Comparison of ENCODE assay signal across 1 cellular context in genomic region chr6:31729515-31729978, GRCh38.
TF ChIP-seq lines count a peak whose summit lies in the region.

No MANE protein-coding gene starts in this region.

TF ChIP-seq in HepG2, 621 proteins besides CTCF, POLR2A, EP300 and RAD21 (continued from another document and continues in another):
- TF ChIP-seq ZNF879 (CRISPR knock-in tag; IDR thresholded peaks at IDR 0.05) (no peak), ZNF263 (CRISPR knock-in tag; IDR thresholded peaks at IDR 0.05) (peak; percentile 42; the same call in 1 of the 2 replicates), RARA (CRISPR knock-in tag; IDR thresholded peaks at IDR 0.05) (peak; percentile 7; the same call in 1 of the 2 replicates), NR2F6 (IDR thresholded peaks at IDR 0.05) (0 out of 2 replicates have a peak, but pooled peaks have one; percentile 38), NR2F6 (CRISPR knock-in tag; IDR thresholded peaks at IDR 0.05) (peak; percentile 33), ZNF737 (CRISPR knock-in tag; IDR thresholded peaks at IDR 0.05; ENCODE audit: borderline replicate concordance) (no peak), SMAD9 (CRISPR knock-in tag; IDR thresholded peaks at IDR 0.05) (peak; percentile 52; the same call in 1 of the 2 replicates), ZNF430 (CRISPR knock-in tag; IDR thresholded peaks at IDR 0.05) (peak; percentile 77), HINFP (CRISPR knock-in tag; IDR thresholded peaks at IDR 0.05; ENCODE audit: low read depth) (no peak; the same call in 1 of the 2 replicates), ZNF562 (CRISPR knock-in tag; IDR thresholded peaks at IDR 0.05; ENCODE audit: borderline replicate concordance) (no peak), ZSCAN30 (CRISPR knock-in tag; IDR thresholded peaks at IDR 0.05) (no peak), ZNF180 (CRISPR knock-in tag; IDR thresholded peaks at IDR 0.05; ENCODE audit: borderline replicate concordance, low read depth) (no peak), SRSF9 (IDR thresholded peaks at IDR 0.05; ENCODE audit: borderline replicate concordance, insufficient read depth, low read depth, low read length, poor library complexity, severe bottlenecking) (no peak), SYNCRIP (IDR thresholded peaks at IDR 0.05; ENCODE audit: insufficient read depth, low read depth, low read length) (no peak), MEF2D (CRISPR knock-in tag; IDR thresholded peaks at IDR 0.05) (0 out of 2 replicates have a peak, but pooled peaks have one; percentile 11), ZNF704 (CRISPR knock-in tag; IDR thresholded peaks at IDR 0.05; ENCODE audit: borderline replicate concordance) (no peak), SATB2 (CRISPR knock-in tag; IDR thresholded peaks at IDR 0.05) (0 out of 2 replicates have a peak, but pooled peaks have one; percentile 20), ISX (CRISPR knock-in tag; conservative IDR thresholded peaks at IDR 0.05) (no peak), IKZF4 (CRISPR knock-in tag; IDR thresholded peaks at IDR 0.05; ENCODE audit: borderline replicate concordance, low read depth, not compliant biosample characterization) (no peak), HDAC2 (CRISPR knock-in tag; IDR thresholded peaks at IDR 0.05) (peak; percentile 58; the same call in 1 of the 2 replicates), ZNF713 (CRISPR knock-in tag; IDR thresholded peaks at IDR 0.05) (no peak), NPAS2 (CRISPR knock-in tag; IDR thresholded peaks at IDR 0.05; ENCODE audit: borderline replicate concordance) (no peak), ZNF331 (CRISPR knock-in tag; IDR thresholded peaks at IDR 0.05) (no peak; the same call in 1 of the 2 replicates), HNF1A (IDR thresholded peaks at IDR 0.05; ENCODE audit: low read depth) (no peak; the same call in 1 of the 2 replicates), HNF1A (CRISPR knock-in tag; IDR thresholded peaks at IDR 0.05; ENCODE audit: borderline replicate concordance) (peak; percentile 14; the same call in 1 of the 2 replicates), ZFP36 (IDR thresholded peaks at IDR 0.05; ENCODE audit: borderline replicate concordance, low read depth, low read length, partially characterized antibody) (peak; percentile 15), MYC (CRISPR knock-in tag; IDR thresholded peaks at IDR 0.05; ENCODE audit: borderline replicate concordance) (peak; percentile 72), ZNF558 (CRISPR knock-in tag; IDR thresholded peaks at IDR 0.05; ENCODE audit: borderline replicate concordance) (no peak), HMG20A (CRISPR knock-in tag; IDR thresholded peaks at IDR 0.05; ENCODE audit: borderline replicate concordance) (no peak), NFE2 (CRISPR knock-in tag; IDR thresholded peaks at IDR 0.05) (no peak), KLF13 (CRISPR knock-in tag; IDR thresholded peaks at IDR 0.05) (peak; percentile 76; the same call in 1 of the 2 replicates), BORCS8-MEF2B (CRISPR knock-in tag; IDR thresholded peaks at IDR 0.05) (no peak; the same call in 1 of the 2 replicates), ZNF367 (CRISPR knock-in tag; IDR thresholded peaks at IDR 0.05; ENCODE audit: borderline replicate concordance) (no peak; the same call in 1 of the 2 replicates), ZNF589 (CRISPR knock-in tag; conservative IDR thresholded peaks at IDR 0.05) (no peak), BCLAF1 (IDR thresholded peaks at IDR 0.05) (no peak), EEA1 (CRISPR knock-in tag; IDR thresholded peaks at IDR 0.05; ENCODE audit: borderline replicate concordance) (no peak), TARDBP (CRISPR knock-in tag; IDR thresholded peaks at IDR 0.05) (peak; percentile 23; the same call in 1 of the 2 replicates), MLXIP (CRISPR knock-in tag; IDR thresholded peaks at IDR 0.05; ENCODE audit: borderline replicate concordance) (peak; percentile 53; the same call in 1 of the 2 replicates), ZNF337 (CRISPR knock-in tag; IDR thresholded peaks at IDR 0.05; ENCODE audit: borderline replicate concordance, low read depth) (peak; percentile 37; the same call in 1 of the 2 replicates)
- TF ChIP-seq, protein P1, sequence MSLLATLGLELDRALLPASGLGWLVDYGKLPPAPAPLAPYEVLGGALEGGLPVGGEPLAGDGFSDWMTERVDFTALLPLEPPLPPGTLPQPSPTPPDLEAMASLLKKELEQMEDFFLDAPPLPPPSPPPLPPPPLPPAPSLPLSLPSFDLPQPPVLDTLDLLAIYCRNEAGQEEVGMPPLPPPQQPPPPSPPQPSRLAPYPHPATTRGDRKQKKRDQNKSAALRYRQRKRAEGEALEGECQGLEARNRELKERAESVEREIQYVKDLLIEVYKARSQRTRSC (CRISPR knock-in tag; IDR thresholded peaks at IDR 0.05; ENCODE audit: low read depth), result no peak
- TF ChIP-seq, protein P2, sequence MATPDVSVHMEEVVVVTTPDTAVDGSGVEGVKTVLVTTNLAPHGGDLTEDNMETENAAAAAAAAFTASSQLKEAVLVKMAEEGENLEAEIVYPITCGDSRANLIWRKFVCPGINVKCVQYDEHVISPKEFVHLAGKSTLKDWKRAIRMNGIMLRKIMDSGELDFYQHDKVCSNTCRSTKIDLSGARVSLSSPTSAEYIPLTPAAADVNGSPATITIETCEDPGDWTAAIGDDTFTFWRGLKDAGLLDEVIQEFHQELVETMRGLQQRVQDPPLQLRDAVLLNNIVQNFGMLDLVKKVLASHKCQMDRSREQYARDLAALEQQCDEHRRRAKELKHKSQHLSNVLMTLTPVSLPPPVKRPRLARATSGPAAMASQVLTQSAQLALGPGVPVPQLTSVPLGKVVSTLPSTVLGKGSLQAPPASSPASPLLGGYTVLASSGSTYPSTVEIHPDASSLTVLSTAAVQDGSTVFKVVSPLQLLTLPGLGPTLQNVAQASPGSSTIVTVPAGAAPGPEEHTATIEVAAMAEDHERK (CRISPR knock-in tag; IDR thresholded peaks at IDR 0.05; ENCODE audit: low read depth), result no peak
- TF ChIP-seq, protein P3, sequence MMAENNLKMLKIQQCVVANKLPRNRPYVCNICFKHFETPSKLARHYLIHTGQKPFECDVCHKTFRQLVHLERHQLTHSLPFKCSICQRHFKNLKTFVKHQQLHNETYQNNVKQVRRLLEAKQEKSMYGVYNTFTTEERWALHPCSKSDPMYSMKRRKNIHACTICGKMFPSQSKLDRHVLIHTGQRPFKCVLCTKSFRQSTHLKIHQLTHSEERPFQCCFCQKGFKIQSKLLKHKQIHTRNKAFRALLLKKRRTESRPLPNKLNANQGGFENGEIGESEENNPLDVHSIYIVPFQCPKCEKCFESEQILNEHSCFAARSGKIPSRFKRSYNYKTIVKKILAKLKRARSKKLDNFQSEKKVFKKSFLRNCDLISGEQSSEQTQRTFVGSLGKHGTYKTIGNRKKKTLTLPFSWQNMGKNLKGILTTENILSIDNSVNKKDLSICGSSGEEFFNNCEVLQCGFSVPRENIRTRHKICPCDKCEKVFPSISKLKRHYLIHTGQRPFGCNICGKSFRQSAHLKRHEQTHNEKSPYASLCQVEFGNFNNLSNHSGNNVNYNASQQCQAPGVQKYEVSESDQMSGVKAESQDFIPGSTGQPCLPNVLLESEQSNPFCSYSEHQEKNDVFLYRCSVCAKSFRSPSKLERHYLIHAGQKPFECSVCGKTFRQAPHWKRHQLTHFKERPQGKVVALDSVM (CRISPR knock-in tag; IDR thresholded peaks at IDR 0.05), result 0 out of 2 replicates have a peak, but pooled peaks have one; percentile 56
- TF ChIP-seq, protein P4, sequence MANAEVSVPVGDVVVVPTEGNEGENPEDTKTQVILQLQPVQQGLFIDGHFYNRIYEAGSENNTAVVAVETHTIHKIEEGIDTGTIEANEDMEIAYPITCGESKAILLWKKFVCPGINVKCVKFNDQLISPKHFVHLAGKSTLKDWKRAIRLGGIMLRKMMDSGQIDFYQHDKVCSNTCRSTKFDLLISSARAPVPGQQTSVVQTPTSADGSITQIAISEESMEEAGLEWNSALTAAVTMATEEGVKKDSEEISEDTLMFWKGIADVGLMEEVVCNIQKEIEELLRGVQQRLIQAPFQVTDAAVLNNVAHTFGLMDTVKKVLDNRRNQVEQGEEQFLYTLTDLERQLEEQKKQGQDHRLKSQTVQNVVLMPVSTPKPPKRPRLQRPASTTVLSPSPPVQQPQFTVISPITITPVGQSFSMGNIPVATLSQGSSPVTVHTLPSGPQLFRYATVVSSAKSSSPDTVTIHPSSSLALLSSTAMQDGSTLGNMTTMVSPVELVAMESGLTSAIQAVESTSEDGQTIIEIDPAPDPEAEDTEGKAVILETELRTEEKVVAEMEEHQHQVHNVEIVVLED (CRISPR knock-in tag; IDR thresholded peaks at IDR 0.05; ENCODE audit: borderline replicate concordance), result peak; percentile 64; the same call in 1 of the 2 replicates
